3 cellular contexts compared by ENCODE assay signal in genomic region chr6:11672669-11673068, GRCh38.
A peak's percentile ranks its signal among the peaks of the same experiment; 100 is the strongest.
TF ChIP-seq lines count a peak whose summit lies in the region.

No MANE protein-coding gene starts in this region.

TF ChIP-seq in IMR-90, 13 proteins besides CTCF, POLR2A, EP300 and RAD21:
- no peak for TF ChIP-seq CHD1 (IDR thresholded peaks at IDR 0.05; ENCODE audit: low read depth, low read length)
- TF ChIP-seq MAZ (IDR thresholded peaks at IDR 0.05; ENCODE audit: borderline replicate concordance, low read depth, low read length): no peak
- no peak for TF ChIP-seq CEBPB (IDR thresholded peaks at IDR 0.05; ENCODE audit: low read depth, low read length)
- TF ChIP-seq MXI1 (IDR thresholded peaks at IDR 0.05; ENCODE audit: borderline replicate concordance, low read depth, low read length): no peak
- TF ChIP-seq FOS (IDR thresholded peaks at IDR 0.05; ENCODE audit: low read depth, low read length): no peak
- TF ChIP-seq USF2 (IDR thresholded peaks at IDR 0.05; ENCODE audit: low read depth, low read length): no peak
- TF ChIP-seq SMC3 (IDR thresholded peaks at IDR 0.05; ENCODE audit: low read depth, low read length): no peak
- TF ChIP-seq RCOR1 (IDR thresholded peaks at IDR 0.05; ENCODE audit: insufficient replicate concordance, low read length): no peak
- TF ChIP-seq RFX5 (IDR thresholded peaks at IDR 0.05; ENCODE audit: low read depth, low read length): no peak
- no peak for TF ChIP-seq ELK1 (IDR thresholded peaks at IDR 0.05; ENCODE audit: borderline replicate concordance, low read depth, low read length)
- no peak for TF ChIP-seq NFE2L2 (IDR thresholded peaks at IDR 0.05; ENCODE audit: low read depth, low read length)
- no peak for TF ChIP-seq BHLHE40 (IDR thresholded peaks at IDR 0.05; ENCODE audit: low read depth, low read length)
- TF ChIP-seq MAFK (IDR thresholded peaks at IDR 0.05; ENCODE audit: low read depth, low read length): no peak

TF ChIP-seq in GM12878, 131 proteins besides CTCF, POLR2A, EP300 and RAD21:
- TF ChIP-seq BRCA1 (IDR thresholded peaks at IDR 0.05; ENCODE audit: low read depth, low read length) (no peak), POU2F2 (IDR thresholded peaks at IDR 0.05; ENCODE audit: borderline replicate concordance, low read depth, low read length) (0 out of 3 replicates have a peak, but pooled peaks have one; percentile 25)
- TF ChIP-seq, protein P1, sequence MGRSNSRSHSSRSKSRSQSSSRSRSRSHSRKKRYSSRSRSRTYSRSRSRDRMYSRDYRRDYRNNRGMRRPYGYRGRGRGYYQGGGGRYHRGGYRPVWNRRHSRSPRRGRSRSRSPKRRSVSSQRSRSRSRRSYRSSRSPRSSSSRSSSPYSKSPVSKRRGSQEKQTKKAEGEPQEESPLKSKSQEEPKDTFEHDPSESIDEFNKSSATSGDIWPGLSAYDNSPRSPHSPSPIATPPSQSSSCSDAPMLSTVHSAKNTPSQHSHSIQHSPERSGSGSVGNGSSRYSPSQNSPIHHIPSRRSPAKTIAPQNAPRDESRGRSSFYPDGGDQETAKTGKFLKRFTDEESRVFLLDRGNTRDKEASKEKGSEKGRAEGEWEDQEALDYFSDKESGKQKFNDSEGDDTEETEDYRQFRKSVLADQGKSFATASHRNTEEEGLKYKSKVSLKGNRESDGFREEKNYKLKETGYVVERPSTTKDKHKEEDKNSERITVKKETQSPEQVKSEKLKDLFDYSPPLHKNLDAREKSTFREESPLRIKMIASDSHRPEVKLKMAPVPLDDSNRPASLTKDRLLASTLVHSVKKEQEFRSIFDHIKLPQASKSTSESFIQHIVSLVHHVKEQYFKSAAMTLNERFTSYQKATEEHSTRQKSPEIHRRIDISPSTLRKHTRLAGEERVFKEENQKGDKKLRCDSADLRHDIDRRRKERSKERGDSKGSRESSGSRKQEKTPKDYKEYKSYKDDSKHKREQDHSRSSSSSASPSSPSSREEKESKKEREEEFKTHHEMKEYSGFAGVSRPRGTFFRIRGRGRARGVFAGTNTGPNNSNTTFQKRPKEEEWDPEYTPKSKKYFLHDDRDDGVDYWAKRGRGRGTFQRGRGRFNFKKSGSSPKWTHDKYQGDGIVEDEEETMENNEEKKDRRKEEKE (IDR thresholded peaks at IDR 0.05): no peak

TF ChIP-seq in SK-N-SH treated with all-trans-retinoic acid at 6 μM for 48 hours, 23 proteins besides CTCF, POLR2A, EP300 and RAD21:
- no peak for TF ChIP-seq TCF4 (CRISPR knock-in tag; IDR thresholded peaks at IDR 0.05; ENCODE audit: borderline replicate concordance)
- TF ChIP-seq ZC3H10 (CRISPR knock-in tag; IDR thresholded peaks at IDR 0.05): no peak
- TF ChIP-seq ESRRG (CRISPR knock-in tag; IDR thresholded peaks at IDR 0.05): no peak
- TF ChIP-seq TOX (CRISPR knock-in tag; IDR thresholded peaks at IDR 0.05; ENCODE audit: borderline replicate concordance): no peak
TF ChIP-seq in SK-N-SH treated with all-trans-retinoic acid at 6 μM for 48 hours: peak in this region for 0.
